In genomic region chrX:108071578-108071977, GRCh38 we compare ENCODE assay signal across 1 cellular context.
TF ChIP-seq lines count a peak whose summit lies in the region.

No MANE protein-coding gene starts in this region.

TF ChIP-seq in GM12878, 131 proteins besides CTCF, POLR2A, EP300 and RAD21:
- TF ChIP-seq KLF5 (IDR thresholded peaks at IDR 0.05; ENCODE audit: partially characterized antibody) = no peak
- TF ChIP-seq FOS (IDR thresholded peaks at IDR 0.05; ENCODE audit: borderline replicate concordance, extremely low read depth, insufficient read length) = no peak
- TF ChIP-seq, protein P1, sequence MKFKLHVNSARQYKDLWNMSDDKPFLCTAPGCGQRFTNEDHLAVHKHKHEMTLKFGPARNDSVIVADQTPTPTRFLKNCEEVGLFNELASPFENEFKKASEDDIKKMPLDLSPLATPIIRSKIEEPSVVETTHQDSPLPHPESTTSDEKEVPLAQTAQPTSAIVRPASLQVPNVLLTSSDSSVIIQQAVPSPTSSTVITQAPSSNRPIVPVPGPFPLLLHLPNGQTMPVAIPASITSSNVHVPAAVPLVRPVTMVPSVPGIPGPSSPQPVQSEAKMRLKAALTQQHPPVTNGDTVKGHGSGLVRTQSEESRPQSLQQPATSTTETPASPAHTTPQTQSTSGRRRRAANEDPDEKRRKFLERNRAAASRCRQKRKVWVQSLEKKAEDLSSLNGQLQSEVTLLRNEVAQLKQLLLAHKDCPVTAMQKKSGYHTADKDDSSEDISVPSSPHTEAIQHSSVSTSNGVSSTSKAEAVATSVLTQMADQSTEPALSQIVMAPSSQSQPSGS (IDR thresholded peaks at IDR 0.05; ENCODE audit: low read length) = no peak
- TF ChIP-seq ESRRA (IDR thresholded peaks at IDR 0.05; ENCODE audit: low read length) = no peak
- no peak for TF ChIP-seq MEF2A (IDR thresholded peaks at IDR 0.05; ENCODE audit: insufficient read depth, low read depth, low read length)
- TF ChIP-seq EGR1 (IDR thresholded peaks at IDR 0.05; ENCODE audit: borderline replicate concordance in 1 of 2, low read depth in 2 of 2, low read length in 2 of 2) = no peak
- no peak for TF ChIP-seq GABPA (IDR thresholded peaks at IDR 0.05; ENCODE audit: low read depth)
- no peak for TF ChIP-seq NBN (IDR thresholded peaks at IDR 0.05)
- no peak for TF ChIP-seq RCOR1 (conservative IDR thresholded peaks at IDR 0.05; ENCODE audit: low read depth, low read length)
- no peak for TF ChIP-seq CEBPB (IDR thresholded peaks at IDR 0.05; ENCODE audit: borderline replicate concordance in 1 of 2, low read depth in 2 of 2, low read length in 2 of 2)
- TF ChIP-seq, protein P2, sequence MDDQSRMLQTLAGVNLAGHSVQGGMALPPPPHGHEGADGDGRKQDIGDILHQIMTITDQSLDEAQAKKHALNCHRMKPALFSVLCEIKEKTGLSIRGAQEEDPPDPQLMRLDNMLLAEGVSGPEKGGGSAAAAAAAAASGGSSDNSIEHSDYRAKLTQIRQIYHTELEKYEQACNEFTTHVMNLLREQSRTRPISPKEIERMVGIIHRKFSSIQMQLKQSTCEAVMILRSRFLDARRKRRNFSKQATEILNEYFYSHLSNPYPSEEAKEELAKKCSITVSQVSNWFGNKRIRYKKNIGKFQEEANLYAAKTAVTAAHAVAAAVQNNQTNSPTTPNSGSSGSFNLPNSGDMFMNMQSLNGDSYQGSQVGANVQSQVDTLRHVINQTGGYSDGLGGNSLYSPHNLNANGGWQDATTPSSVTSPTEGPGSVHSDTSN (IDR thresholded peaks at IDR 0.05; ENCODE audit: insufficient replicate concordance, low read depth, low read length) = no peak
- TF ChIP-seq SREBF1 (IDR thresholded peaks at IDR 0.05; ENCODE audit: low read length) = no peak
- TF ChIP-seq CHD1 (IDR thresholded peaks at IDR 0.05; ENCODE audit: low read depth, low read length) = no peak
